Comparison of ENCODE assay signal across 9 cellular contexts in the genomic region with DNA sequence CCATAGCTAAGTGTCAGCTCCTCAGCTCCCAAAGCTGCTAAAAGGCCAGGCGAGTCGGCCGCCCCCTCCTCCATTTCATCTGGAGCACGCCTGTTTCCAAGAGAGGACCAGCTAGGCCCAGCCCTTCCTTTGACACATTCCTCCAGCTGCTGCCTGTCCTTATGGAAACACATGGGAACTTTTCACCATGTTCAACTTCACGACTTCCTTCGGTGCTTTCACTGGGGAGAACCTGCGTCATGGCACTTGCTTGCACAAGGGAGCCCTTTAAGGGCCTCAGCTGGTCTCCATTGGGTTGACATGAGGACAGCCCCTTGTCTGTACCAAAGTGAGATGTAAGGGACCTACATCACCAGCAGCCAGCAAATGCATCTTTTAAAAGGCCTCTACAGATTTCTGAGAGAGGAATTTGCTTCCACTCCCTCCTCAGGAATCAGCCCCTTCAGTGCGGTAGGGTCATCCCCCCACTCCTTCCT. TPM values are rescaled to one million over a fixed set of nuclear protein-coding genes. Genes with fewer than 3 reads are reported as not detected.
DNase-seq lines count a peak whose midpoint lies in the region; ATAC-seq and TF ChIP-seq lines count a peak whose summit lies in the region.
"Had no signal": no experiment of that assay in that cellular context is flagged by ENCODE, and none has a peak within 500 bp of the region (broad histone marks: within the 10 kb centered on the region; RNA-seq: fewer than 3 reads in every experiment).

No MANE protein-coding gene starts in this region.

- ATAC-seq in body of pancreas (no peak), left lobe of liver (no peak)

- intact Hi-C loops in body of pancreas (cut with DNase I), result no loop called here

- WGBS in body of pancreas, 2 donors, result 32 to 43% methylated on average over 8 of the region's 8 CpGs

- H3K27ac ChIP-seq in body of pancreas (peak overlapping the region; percentile 89 to 98 (median 97)), skeletal muscle tissue (ENCODE audit: low read depth, low read length) (peak overlapping the region; percentile 87)

- H3K27me3 ChIP-seq in HAP-1 (ENCODE audit: low read depth) (no peaks in the 10 kb centered on the region), body of pancreas (no peaks in the 10 kb centered on the region), skeletal muscle tissue (ENCODE audit: control insufficient read depth in 3 of 3, insufficient read depth in 3 of 3, low read length in 3 of 3) (no peaks in the 10 kb centered on the region)

- no peak for TF ChIP-seq CTCF in body of pancreas (IDR thresholded peaks at IDR 0.05)

- H3K9me3 ChIP-seq in HAP-1, result no peaks in the 10 kb centered on the region
- H3K9me3 ChIP-seq in body of pancreas, result no peaks in the 10 kb centered on the region
- H3K9me3 ChIP-seq in skeletal muscle tissue (ENCODE audit: control insufficient read depth in 3 of 3, low read length in 3 of 3), result no peaks in the 10 kb centered on the region

- H3K9ac ChIP-seq in skeletal muscle tissue (ENCODE audit: low read depth in 1 of 3, low read length in 3 of 3), result peak overlapping the region; percentile 67 to 94 (median 86)

- DNase-seq in HAP-1 (ENCODE audit: low spot score in 2 of 2) (peak in 1 of 2 experiments; percentile 12), body of pancreas (peak in 3 of 4 donors; percentile 19 to 27 (median 20)), iPS-NIHi11 (ENCODE audit: low spot score) (peak; percentile 41), SW 1271 (lab: John Stamatoyannopoulos, UW) (no peak), ACHN (no peak), cerebellum (ENCODE audit: low spot score) (no peak), left lobe of liver (ENCODE audit: low spot score) (no peak)
- DNase-seq: activated naive CD4-positive, alpha-beta T cell treated with Interleukin-2 at 50 U/mL for 16 hours had no signal

- H3K4me1 ChIP-seq in HAP-1 (peaks cover 10% of the 10 kb centered on the region), body of pancreas (peaks cover 42% of the 10 kb centered on the region), skeletal muscle tissue (ENCODE audit: control insufficient read depth in 3 of 3, insufficient read depth in 3 of 3, low read length in 3 of 3) (peaks cover 20 to 24% (median 21%) of the 10 kb centered on the region in 3 donors)

- no peak for TF ChIP-seq POLR2A in body of pancreas (IDR thresholded peaks at IDR 0.05)

- in situ Hi-C loops in HAP-1 (cut with MboI; ENCODE audit: low sequenced_read_pairs), result no loop called here
- in situ Hi-C loops in ACHN (cut with HindIII; ENCODE audit: low pct_ligation_motif_present, low pct_unique_long_range_greater_than_20kb, low sequenced_read_pairs), result no loop called here

- H3K36me3 ChIP-seq in HAP-1 (replicated peaks) (no peaks in the 10 kb centered on the region), body of pancreas (replicated peaks in 1 of 2; ENCODE audit: insufficient read depth in 1 of 2, low read depth in 2 of 2) (no peaks in the 10 kb centered on the region), skeletal muscle tissue (ENCODE audit: control insufficient read depth in 3 of 3, insufficient read depth in 3 of 3, low read length in 3 of 3) (no peaks in the 10 kb centered on the region)

- H3K4me3 ChIP-seq in HAP-1 (peak overlapping the region; percentile 89), body of pancreas (peak overlapping the region in 1 of 2 donors; percentile 68), skeletal muscle tissue (ENCODE audit: low read length in 3 of 3) (peak overlapping the region; percentile 87 to 95 (median 91))

RNA-seq across cellular contexts. Expression of a gene that starts 2.1 kb away (rescaled TPM):
- total RNA-seq in body of pancreas (10 to 100 TPM; 44.2 to 63.6 TPM), skeletal muscle tissue (23.5 TPM), cerebellum (103 TPM), left lobe of liver (28.3 TPM)

Comparison
In these comparisons a context has a peak if more than half of its experiments do, and no peak if none do; other contexts are left out.
1. DNase-seq: peak in body of pancreas (3 of 4) and iPS-NIHi11 (single experiment); none in SW 1271 (0 of 2), ACHN (single experiment), cerebellum (single experiment) and left lobe of liver (single experiment).